Comparison of ENCODE assay signal across 8 cellular contexts in the genomic region with DNA sequence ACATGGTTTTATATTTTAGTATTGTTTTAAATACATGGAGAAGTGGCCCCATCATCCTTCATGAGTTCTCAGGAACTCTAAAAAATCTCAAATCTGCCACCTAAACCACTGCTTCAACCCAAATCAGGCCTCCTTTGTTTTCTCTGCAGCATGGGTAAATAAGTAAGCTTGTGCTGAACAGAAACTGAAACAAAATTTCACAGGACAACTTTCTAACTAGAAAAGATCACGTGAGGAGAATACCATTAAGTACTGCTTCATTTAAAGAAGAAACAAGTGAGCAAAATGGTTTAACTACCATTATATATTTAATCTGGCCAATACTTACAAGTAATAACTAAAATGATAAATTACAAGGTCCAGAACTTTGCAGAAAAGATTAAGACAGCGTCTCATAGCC. TPM values are rescaled to one million over a fixed set of nuclear protein-coding genes. Genes with fewer than 3 reads are reported as not detected.
DNase-seq lines count a peak whose midpoint lies in the region; ATAC-seq lines count a peak whose summit lies in the region.

No MANE protein-coding gene starts in this region.

- H3K36me3 Mint-ChIP-seq in natural killer cell treated with Interleukin-12 subunit alpha and Interleukin-12 subunit beta and Interleukin-15 and Interleukin-18, amount 100 ng/mL, for 72 hours: peaks cover 27% of the 10 kb centered on the region

- H3K27me3 Mint-ChIP-seq in natural killer cell treated with Interleukin-12 subunit alpha and Interleukin-12 subunit beta and Interleukin-15 and Interleukin-18, amount 100 ng/mL, for 72 hours: no peaks in the 10 kb centered on the region

- H3K9me3 Mint-ChIP-seq in natural killer cell treated with Interleukin-12 subunit alpha and Interleukin-12 subunit beta and Interleukin-15 and Interleukin-18, amount 100 ng/mL, for 72 hours: peaks cover 4% of the 10 kb centered on the region

- H3K4me3 Mint-ChIP-seq in natural killer cell treated with Interleukin-12 subunit alpha and Interleukin-12 subunit beta and Interleukin-15 and Interleukin-18, amount 100 ng/mL, for 72 hours: peak overlapping the region; percentile 95

- ATAC-seq in GM19023 (IDR thresholded peaks at IDR 0.05; ENCODE audit: unreplicated experiment): peak; percentile 34
- ATAC-seq in HG03103 (IDR thresholded peaks at IDR 0.05; ENCODE audit: low read depth, unreplicated experiment): peak; percentile 41
- no peak for ATAC-seq in natural killer cell treated with Interleukin-12 subunit alpha and Interleukin-12 subunit beta and Interleukin-15 and Interleukin-18, amount 100 ng/mL, for 72 hours

- peak overlapping the region; percentile 91 to 98 for H3K27ac Mint-ChIP-seq in natural killer cell treated with Interleukin-12 subunit alpha and Interleukin-12 subunit beta and Interleukin-15 and Interleukin-18, amount 100 ng/mL, for 72 hours

- H3K4me1 Mint-ChIP-seq in natural killer cell treated with Interleukin-12 subunit alpha and Interleukin-12 subunit beta and Interleukin-15 and Interleukin-18, amount 100 ng/mL, for 72 hours (ENCODE audit: low read depth in 2 of 2): peaks cover 58 to 70% of the 10 kb centered on the region in 2 donors

- intact Hi-C loops in head of caudate nucleus (cut with DNase I): no loop called here

- DNase-seq in AML-193 (lab: John Stamatoyannopoulos, UW): peak; percentile 49
- DNase-seq in amniotic epithelial cell (ENCODE audit: low read depth): peak; percentile 32
- DNase-seq in natural killer cell treated with Interleukin-12 subunit alpha and Interleukin-12 subunit beta and Interleukin-15 and Interleukin-18, amount 100 ng/mL, for 72 hours (ENCODE audit: low spot score): no peak
- DNase-seq in head of caudate nucleus: no peak
- DNase-seq in hepatic stellate cell (ENCODE audit: low spot score): no peak
- no peak for DNase-seq in COLO668 (lab: John Stamatoyannopoulos, UW; ENCODE audit: unreplicated experiment)

RNA-seq across cellular contexts. Expression of a gene that starts 2.5 kb away (rescaled TPM):
- 100 to 1,000 TPM; 124 to 156 TPM for total RNA-seq in natural killer cell treated with Interleukin-12 subunit alpha and Interleukin-12 subunit beta and Interleukin-15 and Interleukin-18, amount 100 ng/mL, for 72 hours

RNA-seq across cellular contexts. Expression of a gene that starts 39.6 kb away (rescaled TPM):
- 10 to 100 TPM; 12.1 to 12.9 TPM for total RNA-seq in natural killer cell treated with Interleukin-12 subunit alpha and Interleukin-12 subunit beta and Interleukin-15 and Interleukin-18, amount 100 ng/mL, for 72 hours

Comparison
In these comparisons a context has a peak if more than half of its experiments do, and no peak if none do; other contexts are left out.
1. DNase-seq: peak in AML-193 (2 of 2) and amniotic epithelial cell (single experiment); none in natural killer cell treated with Interleukin-12 subunit alpha and Interleukin-12 subunit beta and Interleukin-15 and Interleukin-18, amount 100 ng/mL, for 72 hours (single experiment), head of caudate nucleus (0 of 42), hepatic stellate cell (single experiment) and COLO668 (single experiment).
2. ATAC-seq: peak in GM19023 (single experiment) and HG03103 (single experiment); none in natural killer cell treated with Interleukin-12 subunit alpha and Interleukin-12 subunit beta and Interleukin-15 and Interleukin-18, amount 100 ng/mL, for 72 hours (0 of 2).